Comparison of ENCODE assay signal across 8 cellular contexts in genomic region chr14:100304825-100305445, GRCh38. TPM values are rescaled to one million over a fixed set of nuclear protein-coding genes. Genes with fewer than 3 reads are reported as not detected.
DNase-seq lines count a peak whose midpoint lies in the region; ATAC-seq and TF ChIP-seq lines count a peak whose summit lies in the region.

No MANE protein-coding gene starts in this region.

- H3K4me3 Mint-ChIP-seq in WTC11 (peak overlapping the region; percentile 91), nephron progenitor cell (peak overlapping the region; percentile 87)

- peak; percentile 79 for DNase-seq in D341Med (ENCODE audit: low spot score)
- DNase-seq in KBM-7: peak; percentile 47
- DNase-seq in WTC11 (ENCODE audit: low spot score): peak; percentile 74
- DNase-seq in fibroblast of peridontal ligament (ENCODE audit: extremely low read depth): peak; percentile 19
- DNase-seq in nephron progenitor cell: peak; percentile 49
- no peak for DNase-seq in GM10248 (ENCODE audit: extremely low spot score)
- no peak for DNase-seq in SHP77 treated with DMSO at 0.1 percent for 48 hours (lab: John Stamatoyannopoulos, UW)

- peak overlapping the region; percentile 88 for H3K27ac Mint-ChIP-seq in WTC11
- H3K27ac Mint-ChIP-seq in nephron progenitor cell: no peak overlapping the region

- ATAC-seq in WTC11 (peak; percentile 9), HG03442 (IDR thresholded peaks at IDR 0.05; ENCODE audit: unreplicated experiment) (no peak)

- TF ChIP-seq CTCF in WTC11 (IDR thresholded peaks at IDR 0.05) (no peak), nephron progenitor cell (IDR thresholded peaks at IDR 0.05) (no peak), GM10248 (IDR thresholded peaks at IDR 0.05; ENCODE audit: control extremely low read depth, extremely low read depth, low read depth, missing control alignments) (no peak)

- H3K27me3 Mint-ChIP-seq in WTC11 (ENCODE audit: low read depth): peaks cover 6% of the 10 kb centered on the region
- peaks cover 3% of the 10 kb centered on the region for H3K27me3 Mint-ChIP-seq in nephron progenitor cell (ENCODE audit: low read depth, poor library complexity)

- CTCF ChIA-PET in WTC11 (lab: Charles Lee): interaction anchor here (0.9 to 1.7 kb wide), 9 partner anchors 9 to 150 kb away, joined by 3 to 9 read pairs (median 4); a partner anchor contains a TSS
- CTCF ChIA-PET in GM10248 (lab: Yijun Ruan, JAX): interaction anchor here (1.0 to 3.9 kb wide), 4 partner anchors 11 to 27 kb away, joined by 3 to 16 read pairs (median 4); no protein-coding TSS in a partner anchor

- peaks cover 38% of the 10 kb centered on the region for H3K4me1 Mint-ChIP-seq in WTC11
- peaks cover 51% of the 10 kb centered on the region for H3K4me1 Mint-ChIP-seq in nephron progenitor cell

- in situ Hi-C loops in KBM-7 (cut with MboI; ENCODE audit: low pct_unique_long_range_greater_than_20kb, low sequenced_read_pairs): no loop called here

- POLR2A ChIA-PET in WTC11 (lab: Charles Lee): interaction anchor here (1.0 kb wide), 1 partner anchor 25 kb away, joined by 3 read pairs; no protein-coding TSS in a partner anchor
- POLR2A ChIA-PET in GM10248 (lab: Yijun Ruan, JAX): no interaction called here

- H3K36me3 Mint-ChIP-seq in WTC11: peaks cover 12% of the 10 kb centered on the region
- peaks cover 14% of the 10 kb centered on the region for H3K36me3 Mint-ChIP-seq in nephron progenitor cell (ENCODE audit: low read depth)

- H3K9me3 Mint-ChIP-seq in WTC11 (no peaks in the 10 kb centered on the region), nephron progenitor cell (no peaks in the 10 kb centered on the region)

TF ChIP-seq in WTC11, 78 proteins besides CTCF, POLR2A, EP300 and RAD21:
- TF ChIP-seq, protein P1, sequence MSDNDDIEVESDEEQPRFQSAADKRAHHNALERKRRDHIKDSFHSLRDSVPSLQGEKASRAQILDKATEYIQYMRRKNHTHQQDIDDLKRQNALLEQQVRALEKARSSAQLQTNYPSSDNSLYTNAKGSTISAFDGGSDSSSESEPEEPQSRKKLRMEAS (CRISPR knock-in tag; IDR thresholded peaks at IDR 0.05): 0 out of 2 replicates have a peak, but pooled peaks have one; percentile 5
- TF ChIP-seq NR3C1 (CRISPR knock-in tag; conservative IDR thresholded peaks at IDR 0.05; ENCODE audit: low read depth): no peak
- TF ChIP-seq ETV6 (CRISPR knock-in tag; IDR thresholded peaks at IDR 0.05): 0 out of 2 replicates have a peak, but pooled peaks have one; percentile 11
- TF ChIP-seq ZNF423 (CRISPR knock-in tag; IDR thresholded peaks at IDR 0.05): peak; percentile 79
TF ChIP-seq in WTC11: peak in this region for 3.

RNA-seq across cellular contexts. Expression of gene SLC25A29, which starts 1.3 kb away (rescaled TPM):
- total RNA-seq in WTC11 (2021): 179 to 185 TPM (median 181 TPM) in 3 replicates

RNA-seq across cellular contexts. Expression of gene SLC25A47, which starts 18.2 kb away (rescaled TPM):
- total RNA-seq in WTC11 (2021): not detected in 3 replicates

Comparison
In these comparisons a context has a peak if more than half of its experiments do, and no peak if none do; other contexts are left out.
1. DNase-seq: peak in D341Med (single experiment), KBM-7 (single experiment), WTC11 (single experiment), fibroblast of peridontal ligament (single experiment) and nephron progenitor cell (single experiment); none in GM10248 (single experiment) and SHP77 treated with DMSO at 0.1 percent for 48 hours (single experiment).